Comparison of ENCODE assay signal across 8 cellular contexts in the genomic region with DNA sequence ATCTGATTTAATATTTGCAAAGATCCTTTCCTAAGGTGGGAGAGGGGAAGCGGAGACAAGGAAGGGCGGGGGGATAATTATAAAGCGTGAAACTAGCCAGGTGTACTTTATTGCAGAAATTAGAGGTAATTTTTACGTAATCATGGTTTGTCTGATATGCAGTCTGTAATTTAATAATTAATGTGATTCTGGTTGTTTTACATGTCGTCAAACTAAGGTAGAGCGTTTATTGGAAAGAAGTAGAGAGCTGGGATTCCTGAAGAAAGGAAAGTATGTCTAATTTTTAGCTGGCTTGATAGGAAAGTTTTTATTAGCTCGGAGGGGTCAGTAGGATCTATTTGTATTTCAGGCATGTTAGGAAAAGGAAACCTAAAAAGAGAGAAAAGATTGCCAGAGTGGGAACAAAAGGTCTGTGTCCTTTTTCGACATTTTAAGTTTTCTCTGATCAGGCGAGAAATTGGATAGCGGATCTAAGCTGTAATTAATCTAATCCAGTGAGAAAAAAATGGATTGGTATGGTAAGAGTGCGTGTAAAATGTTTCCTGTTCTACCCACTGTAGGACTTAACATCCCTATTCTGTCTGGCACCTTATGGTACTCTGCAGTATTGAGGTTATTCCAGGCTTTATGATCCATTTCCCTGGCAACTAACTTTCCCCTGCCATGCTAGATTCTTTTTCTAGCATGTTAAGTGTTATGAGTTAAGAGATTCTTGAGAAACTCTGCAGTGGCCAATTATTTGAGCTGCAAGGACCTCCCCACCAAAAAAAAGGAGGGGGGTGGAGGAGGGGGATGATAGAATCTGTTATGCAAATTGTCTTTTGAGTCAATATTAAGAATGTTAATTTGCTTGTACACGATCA. TPM values are rescaled to one million over a fixed set of nuclear protein-coding genes. Genes with fewer than 3 reads are reported as not detected.
DNase-seq lines count a peak whose midpoint lies in the region; ATAC-seq and TF ChIP-seq lines count a peak whose summit lies in the region.

No MANE protein-coding gene starts in this region.

- H3K9me3 Mint-ChIP-seq in activated CD4-positive, alpha-beta T cell treated with anti-CD3 and anti-CD28 coated beads, Interleukin-2, amount 10 ng/mL, durations not matched to agents 7 days and 5 days: no peaks in the 10 kb centered on the region
- H3K9me3 Mint-ChIP-seq in chondrocyte (ENCODE audit: low read depth) (no peaks in the 10 kb centered on the region), memory B cell (no peaks in the 10 kb centered on the region)

- H3K4me3 ChIP-seq in thyroid gland (replicated peaks in 1 of 3): peak overlapping the region; percentile 63 to 79 (median 65)

- H3K9me3 ChIP-seq in thyroid gland: no peaks in the 10 kb centered on the region

- peak overlapping the region in 1 of 3 donors; percentile 79 for H3K27ac ChIP-seq in thyroid gland

- no peaks in the 10 kb centered on the region for H3K36me3 ChIP-seq in thyroid gland

- peak overlapping the region; percentile 34 for H3K27ac Mint-ChIP-seq in activated CD4-positive, alpha-beta T cell treated with anti-CD3 and anti-CD28 coated beads, Interleukin-2, amount 10 ng/mL, durations not matched to agents 7 days and 5 days
- H3K27ac Mint-ChIP-seq in chondrocyte (ENCODE audit: unreplicated experiment) (peak overlapping the region; percentile 24), memory B cell (peak overlapping the region; percentile 16)

- POLR2A ChIA-PET in activated CD4-positive, alpha-beta T cell treated with anti-CD3 and anti-CD28 coated beads, Interleukin-2, amount 10 ng/mL, durations not matched to agents 7 days and 5 days (lab: Charles Lee): interaction anchor here (0.6 kb wide), 1 partner anchor 173 kb away, joined by 3 read pairs; no protein-coding TSS in a partner anchor

- H3K4me3 Mint-ChIP-seq in activated CD4-positive, alpha-beta T cell treated with anti-CD3 and anti-CD28 coated beads, Interleukin-2, amount 10 ng/mL, durations not matched to agents 7 days and 5 days: peak overlapping the region; percentile 80
- H3K4me3 Mint-ChIP-seq in chondrocyte (ENCODE audit: unreplicated experiment): peak overlapping the region; percentile 73
- peak overlapping the region; percentile 68 for H3K4me3 Mint-ChIP-seq in memory B cell

- H3K4me1 ChIP-seq in thyroid gland: peaks cover 23 to 25% of the 10 kb centered on the region in 2 donors

- TF ChIP-seq CTCF in chondrocyte (IDR thresholded peaks at IDR 0.05) (no peak), thyroid gland (IDR thresholded peaks at IDR 0.05) (no peak)

- H3K4me1 Mint-ChIP-seq in activated CD4-positive, alpha-beta T cell treated with anti-CD3 and anti-CD28 coated beads, Interleukin-2, amount 10 ng/mL, durations not matched to agents 7 days and 5 days: peaks cover 17% of the 10 kb centered on the region
- H3K4me1 Mint-ChIP-seq in chondrocyte (ENCODE audit: low read depth) (peaks cover 16% of the 10 kb centered on the region), memory B cell (peaks cover 7% of the 10 kb centered on the region)

- H3K27me3 ChIP-seq in thyroid gland: no peaks in the 10 kb centered on the region

- CTCF ChIA-PET in activated CD4-positive, alpha-beta T cell treated with anti-CD3 and anti-CD28 coated beads, Interleukin-2, amount 10 ng/mL, durations not matched to agents 7 days and 5 days (lab: Charles Lee): interaction anchor here (1.1 kb wide), 1 partner anchor 145 kb away, joined by 3 read pairs; no protein-coding TSS in a partner anchor

- peaks cover 70% of the 10 kb centered on the region for H3K27me3 Mint-ChIP-seq in activated CD4-positive, alpha-beta T cell treated with anti-CD3 and anti-CD28 coated beads, Interleukin-2, amount 10 ng/mL, durations not matched to agents 7 days and 5 days
- no peaks in the 10 kb centered on the region for H3K27me3 Mint-ChIP-seq in chondrocyte (ENCODE audit: low read depth)
- H3K27me3 Mint-ChIP-seq in memory B cell: peaks cover 17% of the 10 kb centered on the region

- H3K36me3 Mint-ChIP-seq in activated CD4-positive, alpha-beta T cell treated with anti-CD3 and anti-CD28 coated beads, Interleukin-2, amount 10 ng/mL, durations not matched to agents 7 days and 5 days (ENCODE audit: low read depth): peaks cover 3% of the 10 kb centered on the region
- H3K36me3 Mint-ChIP-seq in chondrocyte (ENCODE audit: low read depth): no peaks in the 10 kb centered on the region
- H3K36me3 Mint-ChIP-seq in memory B cell: no peaks in the 10 kb centered on the region

- TF ChIP-seq POLR2A in thyroid gland (IDR thresholded peaks at IDR 0.05): no peak

- intact Hi-C loops in thyroid gland (cut with DNase I): no loop called here

- no peak for DNase-seq in activated CD4-positive, alpha-beta T cell treated with anti-CD3 and anti-CD28 coated beads, Interleukin-2, amount 10 ng/mL, durations not matched to agents 7 days and 5 days
- no peak for DNase-seq in activated CD4-positive, alpha-beta T cell treated with anti-CD3 and anti-CD28 coated beads for 48 hours
- DNase-seq in chondrocyte (ENCODE audit: low spot score) (no peak), memory B cell (ENCODE audit: low spot score in 2 of 2) (no peak), thyroid gland (no peak), NK-92 (lab: John Stamatoyannopoulos, UW; ENCODE audit: unreplicated experiment) (no peak)

- ATAC-seq in memory B cell (ENCODE audit: low read depth): no peak
- ATAC-seq in HG02981 (IDR thresholded peaks at IDR 0.05; ENCODE audit: unreplicated experiment): no peak
- no peak for ATAC-seq in GM21526 (IDR thresholded peaks at IDR 0.05; ENCODE audit: low FRiP score, unreplicated experiment)

- WGBS in thyroid gland, 2 donors: 37 to 38% methylated on average over 12 of the region's 12 CpGs

RNA-seq across cellular contexts. Expression of a gene that starts 1.4 kb away (rescaled TPM):
- total RNA-seq in activated CD4-positive, alpha-beta T cell treated with anti-CD3 and anti-CD28 coated beads, Interleukin-2, amount 10 ng/mL, durations not matched to agents 7 days and 5 days: 100 to 1,000 TPM; 165 to 181 TPM
- total RNA-seq in chondrocyte: 11.6 to 44.9 TPM (median 44.3 TPM) in 3 replicates
- 10 to 100 TPM; 28.7 to 55.4 (median 35.0) TPM for total RNA-seq in thyroid gland
